8 cellular contexts compared by ENCODE assay signal in the genomic region with DNA sequence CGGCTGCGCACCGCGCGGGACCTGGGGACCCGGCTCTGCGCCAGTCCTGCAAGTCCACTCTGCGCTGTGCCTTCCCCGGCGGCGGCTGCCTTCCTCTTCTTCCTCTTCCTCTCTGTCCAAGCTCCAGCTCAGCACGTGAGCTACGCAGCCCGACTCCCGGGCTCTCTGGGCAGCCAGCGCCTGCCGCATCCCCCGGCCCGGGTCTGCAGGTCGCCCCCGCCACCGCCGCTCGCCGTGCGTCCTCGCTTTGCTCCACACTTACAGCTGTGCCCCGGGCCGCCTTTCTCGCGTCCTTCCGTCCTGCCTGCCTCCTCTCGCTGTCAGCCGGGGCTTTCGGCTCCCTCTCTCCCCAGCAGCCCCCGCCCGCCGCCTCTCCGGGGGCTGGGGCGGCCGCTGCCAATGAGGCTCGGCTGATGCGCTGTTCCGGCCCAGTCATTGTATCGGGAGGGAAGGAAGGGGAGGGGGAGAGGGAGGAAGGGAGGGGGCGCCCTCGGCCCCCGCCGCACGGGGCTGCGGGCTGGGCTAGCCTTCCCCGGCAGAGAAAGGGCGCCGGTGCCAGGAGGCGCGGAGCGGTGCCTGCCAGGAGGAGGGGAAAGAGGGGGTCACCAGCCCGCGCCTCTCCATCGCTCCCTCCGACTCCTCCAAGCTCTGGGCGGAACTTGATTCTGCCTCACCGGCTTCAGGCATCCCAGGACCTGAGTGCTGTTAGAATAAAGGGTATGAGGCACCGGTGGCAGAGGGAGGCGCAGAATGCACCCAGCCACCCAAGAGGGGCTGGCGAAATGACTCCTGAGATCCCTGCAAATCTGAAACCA.
DNase-seq lines count a peak whose midpoint lies in the region; TF ChIP-seq lines count a peak whose summit lies in the region.

No MANE protein-coding gene starts in this region.

- H3K4me3 Mint-ChIP-seq in endothelial cell (ENCODE audit: unreplicated experiment): peak overlapping the region; percentile 90

- H3K36me3 Mint-ChIP-seq in endothelial cell (ENCODE audit: low read depth, unreplicated experiment): no peaks in the 10 kb centered on the region

- DNase-seq in activated CD4-positive, alpha-beta T cell treated with anti-CD3 and anti-CD28 coated beads for 48 hours: peak; percentile 3
- no peak for DNase-seq in activated CD4-positive, alpha-beta T cell treated with anti-CD3 and anti-CD28 coated beads for 4 hours
- DNase-seq in endothelial cell (ENCODE audit: low spot score) (peak; percentile 51), NCI-H1436 (lab: John Stamatoyannopoulos, UW) (no peak), NCI-H69 (lab: John Stamatoyannopoulos, UW) (no peak)
- DNase-seq in stimulated activated CD4-positive, alpha-beta T cell treated with anti-CD3 and anti-CD28 coated beads, Interleukin-1b, Interleukin-23, amount 100 ng/mL, for 48 hours: no peak

- no peak overlapping the region for H3K27ac Mint-ChIP-seq in endothelial cell (ENCODE audit: unreplicated experiment)

- H3K4me3 ChIP-seq in mesodermal cell (ENCODE audit: extremely low read depth, insufficient read depth, low read length, poor library complexity, severe bottlenecking) (peak overlapping the region; percentile 52), urinary bladder (ENCODE audit: low read depth, low read length) (peak overlapping the region; percentile 38)

- H3K27ac ChIP-seq in mesodermal cell (ENCODE audit: low read depth, low read length, severe bottlenecking) (peak overlapping the region; percentile 10), urinary bladder (ENCODE audit: low read depth) (no peak overlapping the region)

- peaks cover 22% of the 10 kb centered on the region for H3K4me1 Mint-ChIP-seq in endothelial cell (ENCODE audit: unreplicated experiment)

- H3K9me3 ChIP-seq in mesodermal cell (ENCODE audit: control insufficient read depth, low read length): no peaks in the 10 kb centered on the region

- H3K36me3 ChIP-seq in mesodermal cell (ENCODE audit: control insufficient read depth, insufficient read depth, low read length) (no peaks in the 10 kb centered on the region), urinary bladder (ENCODE audit: insufficient read depth) (no peaks in the 10 kb centered on the region)

- H3K9me3 Mint-ChIP-seq in endothelial cell (ENCODE audit: unreplicated experiment): no peaks in the 10 kb centered on the region

- H3K4me1 ChIP-seq in mesodermal cell (ENCODE audit: control insufficient read depth, insufficient read depth, low read length, poor library complexity, severe bottlenecking): no peaks in the 10 kb centered on the region
- H3K4me1 ChIP-seq in urinary bladder (ENCODE audit: insufficient read depth): no peaks in the 10 kb centered on the region

- TF ChIP-seq CTCF in endothelial cell (IDR thresholded peaks at IDR 0.05; ENCODE audit: unreplicated experiment): no peak

- WGBS in mesodermal cell (ENCODE audit: insufficient coverage in 2 of 2), 2 experiments: 1% methylated on average over 40 to 53 of the region's 66 CpGs
- WGBS in urinary bladder: 2% methylated on average over 66 of the region's 66 CpGs

- no peaks in the 10 kb centered on the region for H3K27me3 Mint-ChIP-seq in endothelial cell (ENCODE audit: unreplicated experiment)

Comparison
In these comparisons a context has a peak if more than half of its experiments do, and no peak if none do; other contexts are left out.
1. DNase-seq: peak in activated CD4-positive, alpha-beta T cell treated with anti-CD3 and anti-CD28 coated beads for 48 hours (single experiment) and endothelial cell (single experiment); none in activated CD4-positive, alpha-beta T cell treated with anti-CD3 and anti-CD28 coated beads for 4 hours (0 of 2), NCI-H1436 (single experiment), stimulated activated CD4-positive, alpha-beta T cell treated with anti-CD3 and anti-CD28 coated beads, Interleukin-1b, Interleukin-23, amount 100 ng/mL, for 48 hours (single experiment) and NCI-H69 (single experiment).